Comparison of ENCODE assay signal across 9 cellular contexts in the genomic region with DNA sequence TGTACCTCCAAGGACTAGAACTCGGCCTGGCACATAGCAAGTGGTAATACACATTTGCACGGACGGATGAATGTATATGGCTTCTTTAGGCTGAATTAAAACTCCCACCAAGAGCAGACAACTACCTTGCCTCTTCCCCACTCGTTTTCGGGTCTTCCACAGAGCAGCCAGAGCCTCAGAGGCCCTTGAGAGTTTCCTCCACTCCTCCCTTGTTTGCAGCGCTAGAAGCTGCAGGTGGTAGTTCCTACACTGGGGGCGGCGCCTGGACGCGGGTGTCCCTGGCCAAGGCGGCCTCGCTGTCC. TPM values are rescaled to one million over a fixed set of nuclear protein-coding genes. Genes with fewer than 3 reads are reported as not detected.
DNase-seq lines count a peak whose midpoint lies in the region; ATAC-seq and TF ChIP-seq lines count a peak whose summit lies in the region.
"Had no signal": no experiment of that assay in that cellular context is flagged by ENCODE, and none has a peak within 500 bp of the region (broad histone marks: within the 10 kb centered on the region; RNA-seq: fewer than 3 reads in every experiment).

No MANE protein-coding gene starts in this region.

- peaks cover 37% of the 10 kb centered on the region for H3K27me3 ChIP-seq in NT2/D1 (ENCODE audit: insufficient read depth, insufficient read length)
- H3K27me3 ChIP-seq in parathyroid adenoma (ENCODE audit: control insufficient read depth, insufficient read depth, low read length): no peaks in the 10 kb centered on the region

- no peak for DNase-seq in CD14-positive monocyte (ENCODE audit: low spot score)
- no peak for DNase-seq in NT2/D1 (ENCODE audit: low read depth, low spot score)
- DNase-seq in fibroblast of villous mesenchyme (ENCODE audit: low read depth): no peak
- DNase-seq in LoVo (ENCODE audit: low spot score): no peak
- no peak for DNase-seq in NCI-H1105 (lab: John Stamatoyannopoulos, UW)
- DNase-seq in KG1 (lab: John Stamatoyannopoulos, UW): no peak
- DNase-seq: cortex of kidney had no signal

- H3K27me3 Mint-ChIP-seq in CD14-positive monocyte (ENCODE audit: low read depth in 3 of 3): peaks cover 42 to 72% (median 56%) of the 10 kb centered on the region in 3 donors

- no peak overlapping the region for H3K27ac ChIP-seq in parathyroid adenoma

- H3K36me3 Mint-ChIP-seq in CD14-positive monocyte: peaks cover 0 to 5% of the 10 kb centered on the region in 2 donors

- H3K4me1 ChIP-seq in NT2/D1 (ENCODE audit: insufficient read depth, insufficient read length) (no peaks in the 10 kb centered on the region), parathyroid adenoma (no peaks in the 10 kb centered on the region)

- peak overlapping the region; percentile 83 for H2AFZ ChIP-seq in parathyroid adenoma

- H3K79me2 ChIP-seq in parathyroid adenoma: no peaks in the 10 kb centered on the region

- H3K4me3 Mint-ChIP-seq in CD14-positive monocyte: peak overlapping the region; percentile 57 to 78

- H3K4me3 ChIP-seq in NT2/D1 (ENCODE audit: insufficient read length, low read depth): peak overlapping the region; percentile 58
- peak overlapping the region; percentile 67 for H3K4me3 ChIP-seq in fibroblast of villous mesenchyme (ENCODE audit: low read depth, low read length)
- peak overlapping the region; percentile 51 for H3K4me3 ChIP-seq in parathyroid adenoma (ENCODE audit: low read depth, low read length)

- H3K36me3 ChIP-seq in NT2/D1 (ENCODE audit: insufficient read depth, insufficient read length, low read length) (no peaks in the 10 kb centered on the region), parathyroid adenoma (ENCODE audit: control insufficient read depth, insufficient read depth, low read length) (no peaks in the 10 kb centered on the region)

- no peaks in the 10 kb centered on the region for H3K9me3 ChIP-seq in NT2/D1 (ENCODE audit: insufficient read depth, low read length)
- H3K9me3 ChIP-seq in parathyroid adenoma (ENCODE audit: control insufficient read depth, low read length): no peaks in the 10 kb centered on the region

- H3K4me2 ChIP-seq in parathyroid adenoma (ENCODE audit: low read length): peak overlapping the region; percentile 66

- TF ChIP-seq CTCF in CD14-positive monocyte (IDR thresholded peaks at IDR 0.05): no peak
- no peak for TF ChIP-seq CTCF in fibroblast of villous mesenchyme (IDR thresholded peaks at IDR 0.05; ENCODE audit: insufficient read depth, low read depth, low read length)
- no peak for TF ChIP-seq CTCF in parathyroid adenoma (IDR thresholded peaks at IDR 0.05)

- H3K4me1 Mint-ChIP-seq in CD14-positive monocyte: peaks cover 13% of the 10 kb centered on the region

- ATAC-seq in GM19452 (IDR thresholded peaks at IDR 0.05; ENCODE audit: unreplicated experiment): no peak

- intact Hi-C loops in CD14-positive monocyte (cut with micrococcal nuclease): no loop called here

- peaks cover 0 to 6% (median 0%) of the 10 kb centered on the region in 7 donors for H3K9me3 Mint-ChIP-seq in CD14-positive monocyte

- no peak overlapping the region for H3K27ac Mint-ChIP-seq in CD14-positive monocyte

- H3K9ac ChIP-seq in NT2/D1 (ENCODE audit: insufficient read length, low read depth): no peak overlapping the region
- no peak overlapping the region for H3K9ac ChIP-seq in parathyroid adenoma

RNA-seq across cellular contexts. Expression of gene INTU, which starts 10.2 kb away (rescaled TPM):
- polyA plus RNA-seq in CD14-positive monocyte: under 1 TPM in 1 of 2 donors, not detected in 1; 0.26 TPM
- 7.4 and 13.0 TPM in 2 replicates for total RNA-seq in fibroblast of villous mesenchyme
